In the genomic region with DNA sequence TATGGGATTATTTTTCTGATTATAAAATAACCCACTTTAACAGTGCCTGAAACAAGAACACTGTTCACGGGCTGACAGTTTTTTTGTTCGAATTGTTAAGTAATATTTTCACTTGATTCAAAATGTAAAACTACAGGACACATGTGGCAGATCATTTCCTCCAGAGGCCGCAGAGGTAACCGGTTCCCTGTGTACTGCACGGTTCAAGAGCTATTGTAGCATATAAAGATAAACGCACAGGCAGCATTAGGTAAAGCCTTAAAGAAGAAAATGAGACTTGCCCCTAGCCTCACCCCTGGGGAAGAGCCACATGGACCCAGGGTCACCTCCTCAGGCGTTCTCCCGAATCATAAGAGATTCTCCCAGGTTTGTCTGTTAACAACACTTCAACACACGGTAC, we compare ENCODE assay signal across 1 cellular context.
TF ChIP-seq lines count a peak whose summit lies in the region.

No MANE protein-coding gene starts in this region.

TF ChIP-seq in endothelial cell of umbilical vein, 7 proteins besides CTCF, POLR2A, EP300 and RAD21 (continued from another document):
- TF ChIP-seq MYC (IDR thresholded peaks at IDR 0.05; ENCODE audit: low read depth, low read length) (no peak), EZH2 (IDR thresholded peaks at IDR 0.05; ENCODE audit: borderline replicate concordance, low read depth, low read length, severe bottlenecking) (no peak), GATA2 (IDR thresholded peaks at IDR 0.05; ENCODE audit: insufficient read depth, insufficient read length, low read depth, low read length) (no peak)
